In genomic region chr15:52021128-52021671, GRCh38 we compare ENCODE assay signal across 8 cellular contexts. TPM values are rescaled to one million over a fixed set of nuclear protein-coding genes. Genes with fewer than 3 reads are reported as not detected.
DNase-seq lines count a peak whose midpoint lies in the region; ATAC-seq and TF ChIP-seq lines count a peak whose summit lies in the region.

No MANE protein-coding gene starts in this region.

- TF ChIP-seq CTCF in cardiac muscle cell (IDR thresholded peaks at IDR 0.05; ENCODE audit: low read depth, low read length) = no peak
- no peak for TF ChIP-seq CTCF in stomach (IDR thresholded peaks at IDR 0.05)

- no peak for TF ChIP-seq EP300 in stomach (IDR thresholded peaks at IDR 0.05)

- peak overlapping the region; percentile 94 for H3K4me3 Mint-ChIP-seq in activated CD8-positive, alpha-beta memory T cell treated with anti-CD3 and anti-CD28 coated beads, Interleukin-2, amount 10 ng/mL, durations not matched to agents 7 days and 5 days
- peak overlapping the region; percentile 92 for H3K4me3 Mint-ChIP-seq in natural killer cell treated with Interleukin-12 subunit alpha and Interleukin-12 subunit beta and Interleukin-15 and Interleukin-18, amount 100 ng/mL, for 72 hours

- H3K9me3 ChIP-seq in cardiac muscle cell (ENCODE audit: low read depth) = no peaks in the 10 kb centered on the region
- no peaks in the 10 kb centered on the region for H3K9me3 ChIP-seq in stomach

- ATAC-seq in Right ventricle myocardium inferior (no peak), HG03460 (IDR thresholded peaks at IDR 0.05; ENCODE audit: unreplicated experiment) (no peak)
- ATAC-seq in activated CD8-positive, alpha-beta memory T cell treated with anti-CD3 and anti-CD28 coated beads, Interleukin-2, amount 10 ng/mL, durations not matched to agents 7 days and 5 days = peak; percentile 52
- ATAC-seq in natural killer cell treated with Interleukin-12 subunit alpha and Interleukin-12 subunit beta and Interleukin-15 and Interleukin-18, amount 100 ng/mL, for 72 hours = peak; percentile 51 to 58

- peaks cover 47% of the 10 kb centered on the region for H3K4me1 Mint-ChIP-seq in activated CD8-positive, alpha-beta memory T cell treated with anti-CD3 and anti-CD28 coated beads, Interleukin-2, amount 10 ng/mL, durations not matched to agents 7 days and 5 days
- H3K4me1 Mint-ChIP-seq in natural killer cell treated with Interleukin-12 subunit alpha and Interleukin-12 subunit beta and Interleukin-15 and Interleukin-18, amount 100 ng/mL, for 72 hours (ENCODE audit: low read depth in 2 of 2) = peaks cover 35 to 43% of the 10 kb centered on the region in 2 donors

- no peaks in the 10 kb centered on the region for H3K9me3 Mint-ChIP-seq in activated CD8-positive, alpha-beta memory T cell treated with anti-CD3 and anti-CD28 coated beads, Interleukin-2, amount 10 ng/mL, durations not matched to agents 7 days and 5 days (ENCODE audit: low read depth)
- H3K9me3 Mint-ChIP-seq in natural killer cell treated with Interleukin-12 subunit alpha and Interleukin-12 subunit beta and Interleukin-15 and Interleukin-18, amount 100 ng/mL, for 72 hours = no peaks in the 10 kb centered on the region

- 0 to 4% (median 1%) methylated on average over 4 of the region's 4 CpGs for WGBS in stomach, 5 donors

- H3K4me3 ChIP-seq in cardiac muscle cell (peak overlapping the region; percentile 88), stomach (peak overlapping the region; percentile 52 to 79 (median 57))

- H3K4me1 ChIP-seq in cardiac muscle cell (ENCODE audit: low read depth) = peaks cover 10% of the 10 kb centered on the region
- H3K4me1 ChIP-seq in stomach = peaks cover 21 to 56% (median 36%) of the 10 kb centered on the region in 4 donors

- H3K36me3 Mint-ChIP-seq in activated CD8-positive, alpha-beta memory T cell treated with anti-CD3 and anti-CD28 coated beads, Interleukin-2, amount 10 ng/mL, durations not matched to agents 7 days and 5 days = peaks cover 19% of the 10 kb centered on the region
- H3K36me3 Mint-ChIP-seq in natural killer cell treated with Interleukin-12 subunit alpha and Interleukin-12 subunit beta and Interleukin-15 and Interleukin-18, amount 100 ng/mL, for 72 hours = peaks cover 6% of the 10 kb centered on the region

- no peaks in the 10 kb centered on the region for H3K27me3 Mint-ChIP-seq in activated CD8-positive, alpha-beta memory T cell treated with anti-CD3 and anti-CD28 coated beads, Interleukin-2, amount 10 ng/mL, durations not matched to agents 7 days and 5 days
- H3K27me3 Mint-ChIP-seq in natural killer cell treated with Interleukin-12 subunit alpha and Interleukin-12 subunit beta and Interleukin-15 and Interleukin-18, amount 100 ng/mL, for 72 hours = peaks cover 0 to 2% of the 10 kb centered on the region in 2 donors

- H3K36me3 ChIP-seq in cardiac muscle cell (no peaks in the 10 kb centered on the region), stomach (no peaks in the 10 kb centered on the region)

- H3K27me3 ChIP-seq in cardiac muscle cell (no peaks in the 10 kb centered on the region), stomach (no peaks in the 10 kb centered on the region)

- intact Hi-C loops in Right ventricle myocardium inferior (cut with DNase I) (no loop called here), stomach (cut with DNase I; ENCODE audit: low total_unique reads) (no loop called here)

- H3K27ac Mint-ChIP-seq in activated CD8-positive, alpha-beta memory T cell treated with anti-CD3 and anti-CD28 coated beads, Interleukin-2, amount 10 ng/mL, durations not matched to agents 7 days and 5 days = peak overlapping the region; percentile 94
- peak overlapping the region; percentile 96 to 99 for H3K27ac Mint-ChIP-seq in natural killer cell treated with Interleukin-12 subunit alpha and Interleukin-12 subunit beta and Interleukin-15 and Interleukin-18, amount 100 ng/mL, for 72 hours

- CTCF ChIA-PET in activated CD8-positive, alpha-beta memory T cell treated with anti-CD3 and anti-CD28 coated beads, Interleukin-2, amount 10 ng/mL, durations not matched to agents 7 days and 5 days (lab: Charles Lee) = interaction anchor here (1.1 to 4.4 kb wide), 6 partner anchors 10 to 57 kb away, joined by 5 to 18 read pairs (median 8); no protein-coding TSS in a partner anchor

- DNase-seq in cardiac muscle cell (ENCODE audit: low read depth in 1 of 2, low spot score in 1 of 2) (peak; percentile 52 to 93), Right ventricle myocardium inferior (ENCODE audit: missing footprints) (no peak), NCI-H460 (ENCODE audit: extremely low read depth, low read depth) (peak; percentile 68), epithelial cell of prostate (ENCODE audit: low read depth, low spot score) (peak; percentile 81), stomach (peak; percentile 40)
- DNase-seq in activated CD8-positive, alpha-beta memory T cell treated with anti-CD3 and anti-CD28 coated beads, Interleukin-2, amount 10 ng/mL, durations not matched to agents 7 days and 5 days = peak; percentile 85
- peak; percentile 80 for DNase-seq in natural killer cell treated with Interleukin-12 subunit alpha and Interleukin-12 subunit beta and Interleukin-15 and Interleukin-18, amount 100 ng/mL, for 72 hours (ENCODE audit: low spot score)

- no peak for TF ChIP-seq POLR2A in stomach (IDR thresholded peaks at IDR 0.05)

- H3K27ac ChIP-seq in cardiac muscle cell (peak overlapping the region; percentile 98), epithelial cell of prostate (peak overlapping the region; percentile 99), stomach (peak overlapping the region in 4 of 5 donors; percentile 94 to 97 (median 96))

RNA-seq across cellular contexts. Expression of gene MAPK6, which starts 2.2 kb away (rescaled TPM):
- 24.7 and 33.4 TPM in 2 replicates for total RNA-seq in cardiac muscle cell
- polyA plus RNA-seq in cardiac muscle cell = 14.1 and 18.4 TPM in 2 replicates
- 22.6 TPM for total RNA-seq in Right ventricle myocardium inferior
- 153 and 160 TPM in 2 replicates for total RNA-seq in NCI-H460 (2014; rRNA removed; shearing (Covaris generic))
- 47.4 and 78.7 TPM in 2 replicates for polyA plus RNA-seq in NCI-H460 (2014; cell fraction: nucleus; rRNA removed)
- 10 to 100 TPM; 44.7 to 53.0 TPM for total RNA-seq in activated CD8-positive, alpha-beta memory T cell treated with anti-CD3 and anti-CD28 coated beads, Interleukin-2, amount 10 ng/mL, durations not matched to agents 7 days and 5 days
- 10 to 100 TPM; 65.8 to 89.1 TPM for total RNA-seq in natural killer cell treated with Interleukin-12 subunit alpha and Interleukin-12 subunit beta and Interleukin-15 and Interleukin-18, amount 100 ng/mL, for 72 hours
- 100 to 1,000 TPM in 1 of 5 donors, 10 to 100 TPM in 3, 1 to 10 TPM in 1; 2.3 to 159 (median 26.8) TPM for total RNA-seq in stomach
- polyA plus RNA-seq in stomach = 10 to 100 TPM in 2 of 3 donors, 1 to 10 TPM in 1; 8.3 to 13.3 (median 10.1) TPM

RNA-seq across cellular contexts. Expression of gene LEO1, which starts 49.6 kb away (rescaled TPM):
- 16.9 and 19.1 TPM in 2 replicates for total RNA-seq in cardiac muscle cell
- 19.5 and 26.8 TPM in 2 replicates for polyA plus RNA-seq in cardiac muscle cell
- total RNA-seq in Right ventricle myocardium inferior = 8.5 TPM
- total RNA-seq in NCI-H460 (2014; rRNA removed; shearing (Covaris generic)) = 61.4 and 75.9 TPM in 2 replicates
- polyA plus RNA-seq in NCI-H460 (2014; cell fraction: nucleus; rRNA removed) = 26.9 and 29.6 TPM in 2 replicates
- 10 to 100 TPM; 33.4 to 34.9 TPM for total RNA-seq in activated CD8-positive, alpha-beta memory T cell treated with anti-CD3 and anti-CD28 coated beads, Interleukin-2, amount 10 ng/mL, durations not matched to agents 7 days and 5 days
- total RNA-seq in natural killer cell treated with Interleukin-12 subunit alpha and Interleukin-12 subunit beta and Interleukin-15 and Interleukin-18, amount 100 ng/mL, for 72 hours = 10 to 100 TPM; 29.6 to 31.6 TPM
- 10 to 100 TPM in 3 of 5 donors, 1 to 10 TPM in 1, under 1 TPM in 1; 0.58 to 16.3 (median 10.6) TPM for total RNA-seq in stomach
- polyA plus RNA-seq in stomach = 10 to 100 TPM in 2 of 3 donors, 1 to 10 TPM in 1; 9.5 to 13.7 (median 11.8) TPM

Comparison
In these comparisons a context has a peak if more than half of its experiments do, and no peak if none do; other contexts are left out.
1. ATAC-seq: peak in activated CD8-positive, alpha-beta memory T cell treated with anti-CD3 and anti-CD28 coated beads, Interleukin-2, amount 10 ng/mL, durations not matched to agents 7 days and 5 days (single experiment) and natural killer cell treated with Interleukin-12 subunit alpha and Interleukin-12 subunit beta and Interleukin-15 and Interleukin-18, amount 100 ng/mL, for 72 hours (2 of 2); none in Right ventricle myocardium inferior (single experiment) and HG03460 (single experiment).
2. Peak in every context shown above with its lines, with median percentiles within 50 percentile points of each other: H3K27ac ChIP-seq.